In genomic region chr4:159197260-159197884, GRCh38 we compare ENCODE assay signal across 20 cellular contexts.
DNase-seq lines count a peak whose midpoint lies in the region; ATAC-seq, FAIRE-seq and TF ChIP-seq lines count a peak whose summit lies in the region.
"Had no signal": no experiment of that assay in that cellular context is flagged by ENCODE, and none has a peak within 500 bp of the region (broad histone marks: within the 10 kb centered on the region; RNA-seq: fewer than 3 reads in every experiment).

No MANE protein-coding gene starts in this region.

- H3K9ac ChIP-seq in astrocyte (ENCODE audit: low read length) (peak overlapping the region; percentile 21), parathyroid adenoma (no peak overlapping the region)

- in situ Hi-C loops in G401 (cut with HindIII; ENCODE audit: low sequenced_read_pairs): no loop called here

- no peak for FAIRE-seq in astrocyte (lab: Jason Lieb, UNC)
- FAIRE-seq: frontal cortex had no signal

- no peaks in the 10 kb centered on the region for H3K27me3 Mint-ChIP-seq in astrocyte (ENCODE audit: low read depth, unreplicated experiment)

- H3K4me3 ChIP-seq in astrocyte (ENCODE audit: insufficient read depth, low read depth, low read length) (no peak overlapping the region), heart right ventricle (peak overlapping the region in 4 of 10 donors; percentile 14 to 22 (median 18)), parathyroid adenoma (ENCODE audit: low read depth, low read length) (no peak overlapping the region)

- H3K4me1 Mint-ChIP-seq in astrocyte (ENCODE audit: low read depth, unreplicated experiment): peaks cover 4% of the 10 kb centered on the region
- H3K4me1 Mint-ChIP-seq: natural killer cell had no signal

- DNase-seq in G401 (ENCODE audit: low spot score) (peak; percentile 24), astrocyte (ENCODE audit: low read depth) (no peak), heart right ventricle (no peak), COR-L47 (lab: John Stamatoyannopoulos, UW) (no peak)
- DNase-seq in stimulated activated naive CD8-positive, alpha-beta T cell treated with anti-CD3 and anti-CD28 coated beads, Interleukin-15, Interleukin-2, amounts not matched to agents 100 U/mL and 50 U/mL, for 24 hours: no peak
- DNase-seq: activated CD4-positive, CD25-positive, alpha-beta regulatory T cell; CD8-positive, alpha-beta T cell; DMS79 treated with DMSO at 0.1 percent for 48 hours; MM.1S; natural killer cell; NCI-H187; NCI-H510A treated with DMSO at 0.1 percent for 48 hours; stimulated activated naive CD4-positive, alpha-beta T cell treated with Interleukin-2 at 50 U/mL for 16 hours; T-helper 1 cell had no signal

- WGBS in heart right ventricle, 2 donors: 66 to 70% methylated on average over 4 of the region's 4 CpGs

- ATAC-seq in heart right ventricle (peak in 4 of 8 donors; percentile 28 to 43 (median 35)), GM19035 (IDR thresholded peaks at IDR 0.05; ENCODE audit: unreplicated experiment) (no peak), HG02938 (IDR thresholded peaks at IDR 0.05; ENCODE audit: unreplicated experiment) (no peak)
- ATAC-seq in stimulated activated naive CD8-positive, alpha-beta T cell treated with anti-CD3 and anti-CD28 coated beads, Interleukin-15, Interleukin-2, amounts not matched to agents 100 U/mL and 50 U/mL, for 24 hours: no peak
- ATAC-seq: CD8-positive, alpha-beta T cell; HCT116; natural killer cell had no signal

- H3K79me2 ChIP-seq in astrocyte (ENCODE audit: insufficient read depth, low read length) (peaks cover 7% of the 10 kb centered on the region), parathyroid adenoma (no peaks in the 10 kb centered on the region)

- H3K27ac Mint-ChIP-seq in astrocyte (ENCODE audit: unreplicated experiment): no peak overlapping the region
- H3K27ac Mint-ChIP-seq: activated T-helper 2 cell treated with anti-CD3 and anti-CD28 coated beads, Interferon-gamma antibody, Interleukin-2, Interleukin-4, amounts not matched to agents 10 μg/mL and 5 μg/mL and 100 μg/mL, durations not matched to agents 14 hours and 24 hours and 36 hours; CD8-positive, alpha-beta T cell; natural killer cell had no signal

- H3K27me3 ChIP-seq in astrocyte (ENCODE audit: insufficient read depth, low read length) (no peaks in the 10 kb centered on the region), heart right ventricle (no peaks in the 10 kb centered on the region), parathyroid adenoma (ENCODE audit: control insufficient read depth, insufficient read depth, low read length) (no peaks in the 10 kb centered on the region)

- H3K9me3 ChIP-seq in astrocyte (ENCODE audit: insufficient read depth, low read depth, low read length) (no peaks in the 10 kb centered on the region), heart right ventricle (no peaks in the 10 kb centered on the region), parathyroid adenoma (ENCODE audit: control insufficient read depth, low read length) (no peaks in the 10 kb centered on the region)

- intact Hi-C loops in heart right ventricle (cut with DNase I): loop anchor here in 1 of 10 donors (5.0 kb wide), 1 partner anchor 335 kb away; no protein-coding TSS in a partner anchor

- no peak overlapping the region for H3K4me3 Mint-ChIP-seq in astrocyte (ENCODE audit: unreplicated experiment)
- H3K4me3 Mint-ChIP-seq: CD8-positive, alpha-beta T cell; natural killer cell had no signal

- no peaks in the 10 kb centered on the region for H3K4me1 ChIP-seq in astrocyte (ENCODE audit: insufficient read depth, low read length)
- peaks cover 6 to 83% (median 52%) of the 10 kb centered on the region in 9 donors for H3K4me1 ChIP-seq in heart right ventricle
- no peaks in the 10 kb centered on the region for H3K4me1 ChIP-seq in parathyroid adenoma

- no peak for TF ChIP-seq CTCF in astrocyte (IDR thresholded peaks at IDR 0.05; ENCODE audit: insufficient read depth, low read depth, low read length)
- no peak for TF ChIP-seq CTCF in heart right ventricle (IDR thresholded peaks at IDR 0.05)
- TF ChIP-seq CTCF in parathyroid adenoma (IDR thresholded peaks at IDR 0.05): no peak

- H4K20me1 ChIP-seq in astrocyte (ENCODE audit: insufficient read depth, low read length): peaks cover 13% of the 10 kb centered on the region

- no peaks in the 10 kb centered on the region for H3K36me3 ChIP-seq in astrocyte (ENCODE audit: insufficient read depth, low read length)
- peaks cover 0 to 23% (median 0%) of the 10 kb centered on the region in 9 donors for H3K36me3 ChIP-seq in heart right ventricle
- H3K36me3 ChIP-seq in parathyroid adenoma (ENCODE audit: control insufficient read depth, insufficient read depth, low read length): no peaks in the 10 kb centered on the region

- H3K4me2 ChIP-seq in astrocyte (ENCODE audit: low read length) (peak overlapping the region; percentile 37), parathyroid adenoma (ENCODE audit: low read length) (peak overlapping the region; percentile 27)

- no peak overlapping the region for H3K27ac ChIP-seq in astrocyte (ENCODE audit: low read depth, low read length)
- peak overlapping the region in 9 of 10 donors; percentile 2 to 70 (median 38) for H3K27ac ChIP-seq in heart right ventricle
- H3K27ac ChIP-seq in parathyroid adenoma: no peak overlapping the region

- peaks cover 2% of the 10 kb centered on the region for H3K36me3 Mint-ChIP-seq in astrocyte (ENCODE audit: low read depth, unreplicated experiment)
- H3K36me3 Mint-ChIP-seq: natural killer cell had no signal

- H2AFZ ChIP-seq in astrocyte (ENCODE audit: low read depth, low read length) (no peak overlapping the region), parathyroid adenoma (no peak overlapping the region)

- H3K9me3 Mint-ChIP-seq in astrocyte (ENCODE audit: unreplicated experiment): no peaks in the 10 kb centered on the region
- H3K9me3 Mint-ChIP-seq: activated T-helper 2 cell treated with anti-CD3 and anti-CD28 coated beads, Interferon-gamma antibody, Interleukin-2, Interleukin-4, amounts not matched to agents 10 μg/mL and 5 μg/mL and 100 μg/mL, durations not matched to agents 14 hours and 24 hours and 36 hours; CD8-positive, alpha-beta T cell; natural killer cell had no signal

Comparison
In these comparisons a context has a peak if more than half of its experiments do, and no peak if none do; other contexts are left out.
1. H3K27ac ChIP-seq: peak in heart right ventricle (9 of 10); none in astrocyte (single experiment) and parathyroid adenoma (single experiment).